ENCODE assay signal across 13 cellular contexts in genomic region chrX:115234220-115234557, GRCh38. TPM values are rescaled to one million over a fixed set of nuclear protein-coding genes. Genes with fewer than 3 reads are reported as not detected.
DNase-seq lines count a peak whose midpoint lies in the region; ATAC-seq and TF ChIP-seq lines count a peak whose summit lies in the region.
"Had no signal": no experiment of that assay in that cellular context is flagged by ENCODE, and none has a peak within 500 bp of the region (broad histone marks: within the 10 kb centered on the region; RNA-seq: fewer than 3 reads in every experiment).

No MANE protein-coding gene starts in this region.

- H3K4me3 ChIP-seq in coronary artery (peak overlapping the region; percentile 75), mesenchymal stem cell (ENCODE audit: insufficient read depth in 1 of 2, low read depth in 1 of 2, low read length in 2 of 2) (peak overlapping the region in 1 of 2 experiments; percentile 88)

- peak overlapping the region; percentile 36 to 74 for H3K27ac ChIP-seq in coronary artery
- H3K27ac ChIP-seq in mesenchymal stem cell (ENCODE audit: low read length, poor library complexity, severe bottlenecking), result no peak overlapping the region

- H2AK5ac ChIP-seq in mesenchymal stem cell (ENCODE audit: low read length, severe bottlenecking), result no peak overlapping the region

- no peak overlapping the region for H3K23ac ChIP-seq in mesenchymal stem cell (ENCODE audit: low read length in 2 of 2)

- in situ Hi-C loops in ACHN (cut with HindIII; ENCODE audit: low pct_ligation_motif_present, low pct_unique_long_range_greater_than_20kb, low sequenced_read_pairs), result no loop called here

- H3K36me3 Mint-ChIP-seq in activated CD8-positive, alpha-beta memory T cell treated with anti-CD3 and anti-CD28 coated beads, Interleukin-2, amount 10 ng/mL, durations not matched to agents 7 days and 5 days, result no peaks in the 10 kb centered on the region

- no peak overlapping the region for H3K27ac Mint-ChIP-seq in activated CD8-positive, alpha-beta memory T cell treated with anti-CD3 and anti-CD28 coated beads, Interleukin-2, amount 10 ng/mL, durations not matched to agents 7 days and 5 days
- H3K27ac Mint-ChIP-seq: activated CD8-positive, alpha-beta T cell treated with anti-CD3 and anti-CD28 coated beads, Interleukin-2, amount 10 ng/mL, durations not matched to agents 7 days and 5 days had no signal

- H2BK120ac ChIP-seq in mesenchymal stem cell (ENCODE audit: low read depth, low read length), result no peak overlapping the region

- peaks cover 12% of the 10 kb centered on the region for H3K27me3 Mint-ChIP-seq in activated CD8-positive, alpha-beta memory T cell treated with anti-CD3 and anti-CD28 coated beads, Interleukin-2, amount 10 ng/mL, durations not matched to agents 7 days and 5 days

- no peaks in the 10 kb centered on the region for H3K4me1 ChIP-seq in mesenchymal stem cell (ENCODE audit: control insufficient read depth, insufficient read depth, low read depth, low read length)

- H3K9me3 Mint-ChIP-seq in activated CD8-positive, alpha-beta memory T cell treated with anti-CD3 and anti-CD28 coated beads, Interleukin-2, amount 10 ng/mL, durations not matched to agents 7 days and 5 days (ENCODE audit: low read depth), result no peaks in the 10 kb centered on the region

- no peaks in the 10 kb centered on the region for H3K4me1 Mint-ChIP-seq in activated CD8-positive, alpha-beta memory T cell treated with anti-CD3 and anti-CD28 coated beads, Interleukin-2, amount 10 ng/mL, durations not matched to agents 7 days and 5 days

- no peak overlapping the region for H3K4ac ChIP-seq in mesenchymal stem cell (ENCODE audit: low read depth in 1 of 2, low read length in 2 of 2)

- no peak overlapping the region for H3K4me3 Mint-ChIP-seq in activated CD8-positive, alpha-beta memory T cell treated with anti-CD3 and anti-CD28 coated beads, Interleukin-2, amount 10 ng/mL, durations not matched to agents 7 days and 5 days
- H3K4me3 Mint-ChIP-seq: activated CD8-positive, alpha-beta T cell treated with anti-CD3 and anti-CD28 coated beads, Interleukin-2, amount 10 ng/mL, durations not matched to agents 7 days and 5 days had no signal

- H3K27me3 ChIP-seq in mesenchymal stem cell (ENCODE audit: control insufficient read depth in 1 of 2, insufficient read depth in 1 of 2, low read length in 2 of 2), result peaks cover 0 to 36% of the 10 kb centered on the region in 2 experiments

- peak; percentile 0 for DNase-seq in HT1080 (ENCODE audit: low read depth)
- DNase-seq in coronary artery (ENCODE audit: low spot score), result no peak
- DNase-seq in mesenchymal stem cell, result peak; percentile 65
- DNase-seq in superior temporal gyrus (ENCODE audit: extremely low spot score), result peak; percentile 56
- no peak for DNase-seq in activated gamma-delta T cell treated with Interleukin-2 at 50 U/mL for 16 hours
- no peak for DNase-seq in T-helper 1 cell
- no peak for DNase-seq in ACHN
- no peak for DNase-seq in activated CD8-positive, alpha-beta memory T cell treated with anti-CD3 and anti-CD28 coated beads, Interleukin-2, amount 10 ng/mL, durations not matched to agents 7 days and 5 days
- DNase-seq: activated CD8-positive, alpha-beta T cell treated with anti-CD3 and anti-CD28 coated beads, Interleukin-2, amount 10 ng/mL, durations not matched to agents 7 days and 5 days; DMS 273 treated with DMSO at 0.1 percent for 48 hours had no signal

- H3K9ac ChIP-seq in mesenchymal stem cell (ENCODE audit: low read length), result peak overlapping the region; percentile 58

- no peaks in the 10 kb centered on the region for H3K36me3 ChIP-seq in mesenchymal stem cell (ENCODE audit: control insufficient read depth in 1 of 2, insufficient read depth in 2 of 2, low read depth in 1 of 2, low read length in 2 of 2)

- H3K9me3 ChIP-seq in mesenchymal stem cell (ENCODE audit: control insufficient read depth, low read length), result no peaks in the 10 kb centered on the region

- H3K4me2 ChIP-seq in mesenchymal stem cell (ENCODE audit: low read length, poor library complexity, severe bottlenecking), result peak overlapping the region; percentile 51

- H3K18ac ChIP-seq in mesenchymal stem cell (ENCODE audit: low read depth in 1 of 2, low read length in 2 of 2), result no peak overlapping the region

- no peak overlapping the region for H2AFZ ChIP-seq in mesenchymal stem cell (ENCODE audit: low read depth, low read length)

- H4K8ac ChIP-seq in mesenchymal stem cell (ENCODE audit: low read length), result no peak overlapping the region

- no peak overlapping the region for H2BK15ac ChIP-seq in mesenchymal stem cell (ENCODE audit: low read depth, poor library complexity, severe bottlenecking)

- no peak overlapping the region for H4K91ac ChIP-seq in mesenchymal stem cell (ENCODE audit: low read length)

- no peak for TF ChIP-seq CTCF in coronary artery (IDR thresholded peaks at IDR 0.05)

- no peaks in the 10 kb centered on the region for H3K79me1 ChIP-seq in mesenchymal stem cell (replicated peaks; ENCODE audit: low read length, poor library complexity, severe bottlenecking)

- no peak for ATAC-seq in activated CD8-positive, alpha-beta memory T cell treated with anti-CD3 and anti-CD28 coated beads, Interleukin-2, amount 10 ng/mL, durations not matched to agents 7 days and 5 days
- ATAC-seq: activated CD8-positive, alpha-beta T cell treated with anti-CD3 and anti-CD28 coated beads, Interleukin-2, amount 10 ng/mL, durations not matched to agents 7 days and 5 days had no signal

- CTCF ChIA-PET in activated CD8-positive, alpha-beta memory T cell treated with anti-CD3 and anti-CD28 coated beads, Interleukin-2, amount 10 ng/mL, durations not matched to agents 7 days and 5 days (lab: Charles Lee), result no interaction called here

- H2BK5ac ChIP-seq in mesenchymal stem cell (ENCODE audit: low read depth, low read length, poor library complexity, severe bottlenecking), result no peak overlapping the region

- no peak overlapping the region for H3K14ac ChIP-seq in mesenchymal stem cell (ENCODE audit: low read length in 2 of 2)

- 0% methylated on average over 8 of the region's 8 CpGs for WGBS in mesenchymal stem cell

- H2BK12ac ChIP-seq in mesenchymal stem cell (ENCODE audit: low read length in 2 of 2), result no peak overlapping the region

RNA-seq across cellular contexts. Expression of gene LRCH2, which starts 0.3 kb away (rescaled TPM):
- 2.5 and 3.1 TPM in 2 replicates for total RNA-seq in HT1080 (2014; rRNA removed; shearing (Covaris generic))
- polyA plus RNA-seq in HT1080 (2015; cell fraction: cytosol; rRNA removed), result 4.5 and 6.2 TPM in 2 replicates
- polyA plus RNA-seq in HT1080 (2015; cell fraction: nucleus; rRNA removed), result 10.2 and 10.7 TPM in 2 replicates
- polyA plus RNA-seq in mesenchymal stem cell (2013, experiment 1 of 2), result 7.1 TPM
- polyA plus RNA-seq in mesenchymal stem cell (2013, experiment 2 of 2), result 7.3 TPM
- total RNA-seq in activated CD8-positive, alpha-beta memory T cell treated with anti-CD3 and anti-CD28 coated beads, Interleukin-2, amount 10 ng/mL, durations not matched to agents 7 days and 5 days, result not detected
- total RNA-seq: activated CD8-positive, alpha-beta T cell treated with anti-CD3 and anti-CD28 coated beads, Interleukin-2, amount 10 ng/mL, durations not matched to agents 7 days and 5 days had no signal
- polyA plus RNA-seq: keratinocyte had no signal

RNA-seq across cellular contexts. Expression of gene RBMXL3, which starts 45.0 kb away (rescaled TPM):
- not detected in 2 replicates for total RNA-seq in HT1080 (2014; rRNA removed; shearing (Covaris generic))
- not detected in 2 replicates for polyA plus RNA-seq in HT1080 (2015; cell fraction: cytosol; rRNA removed)
- not detected in 2 replicates for polyA plus RNA-seq in HT1080 (2015; cell fraction: nucleus; rRNA removed)
- polyA plus RNA-seq in mesenchymal stem cell (2013, experiment 1 of 2), result not detected
- not detected for polyA plus RNA-seq in mesenchymal stem cell (2013, experiment 2 of 2)
- not detected for total RNA-seq in activated CD8-positive, alpha-beta memory T cell treated with anti-CD3 and anti-CD28 coated beads, Interleukin-2, amount 10 ng/mL, durations not matched to agents 7 days and 5 days
- total RNA-seq: activated CD8-positive, alpha-beta T cell treated with anti-CD3 and anti-CD28 coated beads, Interleukin-2, amount 10 ng/mL, durations not matched to agents 7 days and 5 days; bronchial epithelial cell; SK-MEL-5 had no signal
- polyA plus RNA-seq: keratinocyte had no signal

RNA-seq across cellular contexts. Expression of gene LUZP4, which starts 55.3 kb away (rescaled TPM):
- not detected in 2 replicates for total RNA-seq in HT1080 (2014; rRNA removed; shearing (Covaris generic))
- not detected in 2 replicates for polyA plus RNA-seq in HT1080 (2015; cell fraction: cytosol; rRNA removed)
- polyA plus RNA-seq in HT1080 (2015; cell fraction: nucleus; rRNA removed), result 0.08 TPM in 1 of 2 replicates, not detected in the other
- not detected for polyA plus RNA-seq in mesenchymal stem cell (2013, experiment 1 of 2)
- not detected for polyA plus RNA-seq in mesenchymal stem cell (2013, experiment 2 of 2)
- not detected for total RNA-seq in activated CD8-positive, alpha-beta memory T cell treated with anti-CD3 and anti-CD28 coated beads, Interleukin-2, amount 10 ng/mL, durations not matched to agents 7 days and 5 days
- total RNA-seq: activated CD8-positive, alpha-beta T cell treated with anti-CD3 and anti-CD28 coated beads, Interleukin-2, amount 10 ng/mL, durations not matched to agents 7 days and 5 days; bronchial epithelial cell had no signal
- polyA plus RNA-seq: keratinocyte had no signal

Comparison
In these comparisons a context has a peak if more than half of its experiments do, and no peak if none do; other contexts are left out.
1. DNase-seq: peak in HT1080 (single experiment), mesenchymal stem cell (single experiment) and superior temporal gyrus (single experiment); none in coronary artery (single experiment), activated gamma-delta T cell treated with Interleukin-2 at 50 U/mL for 16 hours (single experiment), T-helper 1 cell (0 of 5), ACHN (single experiment) and activated CD8-positive, alpha-beta memory T cell treated with anti-CD3 and anti-CD28 coated beads, Interleukin-2, amount 10 ng/mL, durations not matched to agents 7 days and 5 days (single experiment).